In the genomic region with DNA sequence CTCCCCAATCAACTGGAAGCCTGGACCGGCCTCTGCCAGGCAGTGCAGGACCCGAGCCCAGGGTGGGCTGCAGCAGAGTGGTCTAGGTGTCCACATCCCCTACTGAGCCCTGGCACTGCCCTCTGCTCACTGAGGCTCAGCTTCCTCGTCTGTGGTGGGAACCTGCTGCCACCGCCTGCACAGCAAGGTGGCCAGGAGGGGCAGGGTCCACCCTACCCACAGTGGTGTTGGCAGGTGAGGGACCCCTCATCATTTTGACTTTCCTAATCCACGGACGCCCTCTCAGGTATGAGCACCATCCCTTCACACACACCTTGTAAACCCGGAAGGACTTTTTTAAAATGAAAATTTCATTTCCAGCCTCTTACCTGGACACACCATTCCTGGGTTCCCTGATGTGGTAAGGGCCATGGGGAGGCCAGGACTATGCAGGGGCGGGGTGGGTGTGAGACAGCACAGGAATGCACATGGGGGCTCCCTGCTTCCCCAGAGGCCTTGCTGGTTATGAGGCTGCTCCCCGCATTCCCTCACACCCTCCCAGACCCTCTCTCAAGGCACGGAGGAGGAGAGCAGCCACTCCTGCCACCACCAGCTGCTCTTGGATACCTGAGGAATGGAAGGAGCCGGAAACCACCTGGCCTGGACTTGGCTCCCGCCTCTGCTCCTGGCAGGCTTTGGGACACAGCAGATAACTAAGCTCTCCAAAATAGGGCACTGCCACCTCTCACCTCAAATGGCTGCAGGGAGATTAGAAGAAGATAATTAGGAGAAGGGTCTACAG, we compare ENCODE assay signal across 2 cellular contexts.
TF ChIP-seq lines count a peak whose summit lies in the region.

No MANE protein-coding gene starts in this region.

TF ChIP-seq in IMR-90, 13 proteins besides CTCF, POLR2A, EP300 and RAD21:
- TF ChIP-seq MXI1 (IDR thresholded peaks at IDR 0.05; ENCODE audit: borderline replicate concordance, low read depth, low read length): no peak
- no peak for TF ChIP-seq CHD1 (IDR thresholded peaks at IDR 0.05; ENCODE audit: low read depth, low read length)
- TF ChIP-seq FOS (IDR thresholded peaks at IDR 0.05; ENCODE audit: low read depth, low read length): no peak
- no peak for TF ChIP-seq NFE2L2 (IDR thresholded peaks at IDR 0.05; ENCODE audit: low read depth, low read length)
- TF ChIP-seq, protein P1, sequence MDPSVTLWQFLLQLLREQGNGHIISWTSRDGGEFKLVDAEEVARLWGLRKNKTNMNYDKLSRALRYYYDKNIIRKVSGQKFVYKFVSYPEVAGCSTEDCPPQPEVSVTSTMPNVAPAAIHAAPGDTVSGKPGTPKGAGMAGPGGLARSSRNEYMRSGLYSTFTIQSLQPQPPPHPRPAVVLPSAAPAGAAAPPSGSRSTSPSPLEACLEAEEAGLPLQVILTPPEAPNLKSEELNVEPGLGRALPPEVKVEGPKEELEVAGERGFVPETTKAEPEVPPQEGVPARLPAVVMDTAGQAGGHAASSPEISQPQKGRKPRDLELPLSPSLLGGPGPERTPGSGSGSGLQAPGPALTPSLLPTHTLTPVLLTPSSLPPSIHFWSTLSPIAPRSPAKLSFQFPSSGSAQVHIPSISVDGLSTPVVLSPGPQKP (IDR thresholded peaks at IDR 0.05; ENCODE audit: borderline replicate concordance, low read depth, low read length): no peak
- no peak for TF ChIP-seq SMC3 (IDR thresholded peaks at IDR 0.05; ENCODE audit: low read depth, low read length)
- TF ChIP-seq BHLHE40 (IDR thresholded peaks at IDR 0.05; ENCODE audit: low read depth, low read length): no peak
- no peak for TF ChIP-seq CEBPB (IDR thresholded peaks at IDR 0.05; ENCODE audit: low read depth, low read length)
- TF ChIP-seq MAFK (IDR thresholded peaks at IDR 0.05; ENCODE audit: low read depth, low read length): no peak
- no peak for TF ChIP-seq RFX5 (IDR thresholded peaks at IDR 0.05; ENCODE audit: low read depth, low read length)
- TF ChIP-seq, protein P2, sequence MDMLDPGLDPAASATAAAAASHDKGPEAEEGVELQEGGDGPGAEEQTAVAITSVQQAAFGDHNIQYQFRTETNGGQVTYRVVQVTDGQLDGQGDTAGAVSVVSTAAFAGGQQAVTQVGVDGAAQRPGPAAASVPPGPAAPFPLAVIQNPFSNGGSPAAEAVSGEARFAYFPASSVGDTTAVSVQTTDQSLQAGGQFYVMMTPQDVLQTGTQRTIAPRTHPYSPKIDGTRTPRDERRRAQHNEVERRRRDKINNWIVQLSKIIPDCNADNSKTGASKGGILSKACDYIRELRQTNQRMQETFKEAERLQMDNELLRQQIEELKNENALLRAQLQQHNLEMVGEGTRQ (IDR thresholded peaks at IDR 0.05; ENCODE audit: low read depth, low read length): no peak
- no peak for TF ChIP-seq RCOR1 (IDR thresholded peaks at IDR 0.05; ENCODE audit: insufficient replicate concordance, low read length)
- no peak for TF ChIP-seq MAZ (IDR thresholded peaks at IDR 0.05; ENCODE audit: borderline replicate concordance, low read depth, low read length)
TF ChIP-seq in IMR-90: peak in this region for 0.

TF ChIP-seq in HEK293T, 16 proteins besides CTCF, POLR2A, EP300 and RAD21:
- no peak for TF ChIP-seq FOXK2 (IDR thresholded peaks at IDR 0.05)
- TF ChIP-seq SP1 (IDR thresholded peaks at IDR 0.05): no peak
- TF ChIP-seq L3MBTL2 (conservative IDR thresholded peaks at IDR 0.05): no peak
- no peak for TF ChIP-seq SUZ12 (IDR thresholded peaks at IDR 0.05)
- TF ChIP-seq BHLHE40 (IDR thresholded peaks at IDR 0.05; ENCODE audit: borderline replicate concordance): no peak
- no peak for TF ChIP-seq FOXA1 (IDR thresholded peaks at IDR 0.05)
- TF ChIP-seq FOXM1 (IDR thresholded peaks at IDR 0.05; ENCODE audit: borderline replicate concordance): no peak
- no peak for TF ChIP-seq ZNF384 (IDR thresholded peaks at IDR 0.05)
- TF ChIP-seq, protein P3, sequence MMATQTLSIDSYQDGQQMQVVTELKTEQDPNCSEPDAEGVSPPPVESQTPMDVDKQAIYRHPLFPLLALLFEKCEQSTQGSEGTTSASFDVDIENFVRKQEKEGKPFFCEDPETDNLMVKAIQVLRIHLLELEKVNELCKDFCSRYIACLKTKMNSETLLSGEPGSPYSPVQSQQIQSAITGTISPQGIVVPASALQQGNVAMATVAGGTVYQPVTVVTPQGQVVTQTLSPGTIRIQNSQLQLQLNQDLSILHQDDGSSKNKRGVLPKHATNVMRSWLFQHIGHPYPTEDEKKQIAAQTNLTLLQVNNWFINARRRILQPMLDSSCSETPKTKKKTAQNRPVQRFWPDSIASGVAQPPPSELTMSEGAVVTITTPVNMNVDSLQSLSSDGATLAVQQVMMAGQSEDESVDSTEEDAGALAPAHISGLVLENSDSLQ (IDR thresholded peaks at IDR 0.05): no peak
- no peak for TF ChIP-seq NFRKB (IDR thresholded peaks at IDR 0.05)
- TF ChIP-seq ARNT (IDR thresholded peaks at IDR 0.05): no peak
- TF ChIP-seq LEF1 (IDR thresholded peaks at IDR 0.05; ENCODE audit: borderline replicate concordance): no peak
- TF ChIP-seq CTBP1 (IDR thresholded peaks at IDR 0.05; ENCODE audit: borderline replicate concordance): no peak
- no peak for TF ChIP-seq ELF4 (IDR thresholded peaks at IDR 0.05)
